17 cellular contexts compared by ENCODE assay signal in the genomic region with DNA sequence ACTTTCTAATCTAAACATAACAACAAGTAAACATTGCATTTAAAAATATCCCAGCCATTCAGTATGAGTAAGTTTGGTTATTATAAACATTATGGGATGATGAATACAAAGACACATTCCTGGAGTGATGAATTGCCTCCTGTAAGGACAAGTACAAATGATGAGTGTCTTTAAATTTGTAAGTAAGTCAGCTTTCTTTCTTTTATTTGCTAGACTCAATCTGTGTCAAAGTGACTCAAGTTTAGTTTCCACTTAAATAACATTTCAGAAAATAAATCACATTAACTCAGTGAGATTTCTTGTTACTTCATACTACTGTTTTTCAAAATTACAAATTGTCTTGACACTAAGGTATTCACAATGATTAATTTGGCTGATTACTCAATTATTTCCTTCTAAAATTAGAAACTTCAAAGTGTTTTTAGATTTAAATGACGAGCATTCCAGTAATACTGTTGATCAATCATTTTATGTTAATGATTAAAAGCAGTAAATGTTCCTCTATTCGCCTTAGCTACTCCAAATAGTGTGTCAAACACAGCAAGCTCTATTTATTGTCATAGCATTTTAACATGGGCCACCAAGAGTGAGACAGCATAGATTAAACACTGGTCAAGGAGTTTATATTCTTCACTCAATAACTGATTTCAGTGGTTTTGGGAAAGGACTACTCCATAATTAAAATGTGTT.
DNase-seq lines count a peak whose midpoint lies in the region; ATAC-seq and TF ChIP-seq lines count a peak whose summit lies in the region.
"Had no signal": no experiment of that assay in that cellular context is flagged by ENCODE, and none has a peak within 500 bp of the region (broad histone marks: within the 10 kb centered on the region; RNA-seq: fewer than 3 reads in every experiment).

No MANE protein-coding gene starts in this region.

- WGBS in mammary epithelial cell (ENCODE audit: low coverage, missing lambda C conversion rate) = 13% methylated on average over 2 of the region's 2 CpGs

- H3K36me3 ChIP-seq in breast epithelium (no peaks in the 10 kb centered on the region), mammary epithelial cell (ENCODE audit: insufficient read depth, low read length) (no peaks in the 10 kb centered on the region)

- CTCF ChIA-PET in MCF 10A (lab: Yijun Ruan, JAX) = no interaction called here
- CTCF ChIA-PET in mammary epithelial cell (lab: Charles Lee; ENCODE audit: low non-redundant PET) = no interaction called here

- no peaks in the 10 kb centered on the region for H3K36me3 Mint-ChIP-seq in MCF 10A (ENCODE audit: insufficient read depth, unreplicated experiment)
- no peaks in the 10 kb centered on the region for H3K36me3 Mint-ChIP-seq in HFFc6 (ENCODE audit: low read depth)

- H3K4me1 Mint-ChIP-seq in MCF 10A (ENCODE audit: insufficient read depth, unreplicated experiment) = peaks cover 8% of the 10 kb centered on the region
- H3K4me1 Mint-ChIP-seq in HFFc6 (ENCODE audit: low read depth) = no peaks in the 10 kb centered on the region
- H3K4me1 Mint-ChIP-seq: B cell had no signal

- H3K27me3 ChIP-seq in breast epithelium = no peaks in the 10 kb centered on the region
- H3K27me3 ChIP-seq in mammary epithelial cell (ENCODE audit: insufficient read depth, low read length) = no peaks in the 10 kb centered on the region

- peak; percentile 92 for ATAC-seq in left lobe of liver
- no peak for ATAC-seq in GM18502 (IDR thresholded peaks at IDR 0.05; ENCODE audit: poor library complexity, unreplicated experiment)
- ATAC-seq in HG03342 (IDR thresholded peaks at IDR 0.05; ENCODE audit: unreplicated experiment) = no peak

- no peak overlapping the region for H2AFZ ChIP-seq in mammary epithelial cell (ENCODE audit: low read depth, low read length)

- BruUV-seq in MCF 10A (replicated peaks; lab: Mats Ljungman, UMichigan) (no TSS peak), mammary epithelial cell (replicated peaks; lab: Mats Ljungman, UMichigan) (no TSS peak)

- H3K4me3 ChIP-seq in breast epithelium = no peak overlapping the region
- no peak overlapping the region for H3K4me3 ChIP-seq in mammary epithelial cell (replicated peaks in 1 of 3; ENCODE audit: insufficient read depth in 1 of 3, low read depth in 2 of 3, low read length in 3 of 3)

- H3K27ac ChIP-seq in breast epithelium = no peak overlapping the region
- no peak overlapping the region for H3K27ac ChIP-seq in mammary epithelial cell (ENCODE audit: insufficient read depth, low read depth, low read length)

- POLR2A ChIA-PET in MCF 10A (lab: Yijun Ruan, JAX) = no interaction called here

- intact Hi-C loops in MCF 10A (cut with micrococcal nuclease) = no loop called here
- intact Hi-C loops in breast epithelium (cut with DNase I; ENCODE audit: low total_unique reads) = no loop called here
- intact Hi-C loops in mammary epithelial cell (cut with micrococcal nuclease) = no loop called here

- no peaks in the 10 kb centered on the region for H4K20me1 ChIP-seq in mammary epithelial cell (ENCODE audit: insufficient read depth, low read length)

- H3K4me3 Mint-ChIP-seq in MCF 10A (ENCODE audit: unreplicated experiment) = no peak overlapping the region
- no peak overlapping the region for H3K4me3 Mint-ChIP-seq in HFFc6
- H3K4me3 Mint-ChIP-seq: B cell, H9 had no signal

- H3K27me3 Mint-ChIP-seq in MCF 10A (ENCODE audit: insufficient read depth, unreplicated experiment) (no peaks in the 10 kb centered on the region), HFFc6 (ENCODE audit: insufficient read depth) (no peaks in the 10 kb centered on the region)
- H3K27me3 Mint-ChIP-seq: B cell had no signal

- dilution Hi-C loops in mammary epithelial cell (cut with HindIII; ENCODE audit: low sequenced_read_pairs) = no loop called here

- H3K9ac ChIP-seq in mammary epithelial cell (ENCODE audit: insufficient read depth, low read length) = no peak overlapping the region

- in situ Hi-C loops in mammary epithelial cell (cut with MboI; ENCODE audit: low sequenced_read_pairs in 2 of 2) = no loop called here

- H3K9me3 ChIP-seq in breast epithelium (no peaks in the 10 kb centered on the region), mammary epithelial cell (replicated peaks; ENCODE audit: insufficient read depth, low read length) (peaks cover 7% of the 10 kb centered on the region)

- no peaks in the 10 kb centered on the region for H3K79me2 ChIP-seq in mammary epithelial cell (ENCODE audit: insufficient read depth, low read length)

- peak overlapping the region; percentile 6 for H3K27ac Mint-ChIP-seq in MCF 10A (ENCODE audit: low read depth, unreplicated experiment)
- no peak overlapping the region for H3K27ac Mint-ChIP-seq in HFFc6
- H3K27ac Mint-ChIP-seq: B cell, H9 had no signal

- no peak overlapping the region for H3K4me2 ChIP-seq in mammary epithelial cell (ENCODE audit: insufficient read depth, low read depth, low read length)

- TF ChIP-seq CTCF in MCF 10A (IDR thresholded peaks at IDR 0.05; ENCODE audit: unreplicated experiment) (no peak), breast epithelium (IDR thresholded peaks at IDR 0.05) (no peak), mammary epithelial cell (conservative IDR thresholded peaks at IDR 0.05 in 1 of 2, IDR thresholded peaks at IDR 0.05 in 1 of 2; ENCODE audit: extremely low read depth in 1 of 2, insufficient read depth in 1 of 2, low read depth in 1 of 2, low read length in 2 of 2) (no peak), HFFc6 (IDR thresholded peaks at IDR 0.05) (no peak)

- TF ChIP-seq POLR2A in breast epithelium (IDR thresholded peaks at IDR 0.05) = no peak

- H3K4me1 ChIP-seq in breast epithelium (no peaks in the 10 kb centered on the region), mammary epithelial cell (ENCODE audit: insufficient read depth, low read length) (no peaks in the 10 kb centered on the region)

- H3K9me3 Mint-ChIP-seq in MCF 10A (ENCODE audit: unreplicated experiment) (no peaks in the 10 kb centered on the region), HFFc6 (peaks cover 62% of the 10 kb centered on the region)

- DNase-seq in MCF 10A (ENCODE audit: unreplicated experiment) (no peak), breast epithelium (ENCODE audit: low spot score in 2 of 2) (no peak), mammary epithelial cell (peak; percentile 13), left lobe of liver (ENCODE audit: low spot score) (no peak), HFFc6 (no peak), NCI-H1105 (lab: John Stamatoyannopoulos, UW) (no peak)
- DNase-seq: 8988T, DMS 273 treated with DMSO at 0.1 percent for 48 hours, GDM1, H9, NCI-H1694 treated with DMSO at 0.1 percent for 48 hours, NCI-H510A treated with DMSO at 0.1 percent for 48 hours, NCI-H774, RPMI8226 had no signal
